ENCODE assay signal across 16 cellular contexts in genomic region chr3:79178471-79178870, GRCh38.
"Had no signal": no experiment of that assay in that cellular context is flagged by ENCODE, and none has a peak within 500 bp of the region (broad histone marks: within the 10 kb centered on the region; RNA-seq: fewer than 3 reads in every experiment).

No MANE protein-coding gene starts in this region.

- H3K4me1 ChIP-seq: adrenal gland, body of pancreas, right lobe of liver, tibial artery had no signal

- H3K27ac Mint-ChIP-seq: activated CD4-positive, alpha-beta T cell treated with anti-CD3 and anti-CD28 coated beads, Interleukin-2, amount 10 ng/mL, durations not matched to agents 7 days and 5 days; dendritic cell treated with granulocyte-macrophage colony-stimulating factor and Interleukin-4, amounts not matched to agents 40 ng/mL and 50 ng/mL, for 4 days; mesothelial cell of epicardium; progenitor cell of endocrine pancreas; stimulated activated effector memory CD8-positive, alpha-beta T cell treated with anti-CD3 and anti-CD28 coated beads, Interleukin-12 subunit alpha, Interleukin-12 subunit beta, amount 100 ng/mL, for 72 hours had no signal

- H3K36me3 ChIP-seq: adrenal gland, right lobe of liver, tibial artery had no signal

- H3K4me3 Mint-ChIP-seq: activated CD4-positive, alpha-beta T cell treated with anti-CD3 and anti-CD28 coated beads, Interleukin-2, amount 10 ng/mL, durations not matched to agents 7 days and 5 days; central memory CD8-positive, alpha-beta T cell; dendritic cell treated with granulocyte-macrophage colony-stimulating factor and Interleukin-4, amounts not matched to agents 40 ng/mL and 50 ng/mL, for 4 days; mesothelial cell of epicardium; stimulated activated effector memory CD8-positive, alpha-beta T cell treated with anti-CD3 and anti-CD28 coated beads, Interleukin-12 subunit alpha, Interleukin-12 subunit beta, amount 100 ng/mL, for 72 hours had no signal

- H3K36me3 Mint-ChIP-seq: mesothelial cell of epicardium; stimulated activated effector memory CD8-positive, alpha-beta T cell treated with anti-CD3 and anti-CD28 coated beads, Interleukin-12 subunit alpha, Interleukin-12 subunit beta, amount 100 ng/mL, for 72 hours had no signal

- H3K27me3 Mint-ChIP-seq: activated CD4-positive, alpha-beta T cell treated with anti-CD3 and anti-CD28 coated beads, Interleukin-2, amount 10 ng/mL, durations not matched to agents 7 days and 5 days; central memory CD8-positive, alpha-beta T cell; dendritic cell treated with granulocyte-macrophage colony-stimulating factor and Interleukin-4, amounts not matched to agents 40 ng/mL and 50 ng/mL, for 4 days; progenitor cell of endocrine pancreas had no signal

- H3K9me3 Mint-ChIP-seq: dendritic cell treated with granulocyte-macrophage colony-stimulating factor and Interleukin-4, amounts not matched to agents 40 ng/mL and 50 ng/mL, for 4 days; mesothelial cell of epicardium had no signal

- H3K4me1 Mint-ChIP-seq: activated CD4-positive, alpha-beta T cell treated with anti-CD3 and anti-CD28 coated beads, Interleukin-2, amount 10 ng/mL, durations not matched to agents 7 days and 5 days; central memory CD8-positive, alpha-beta T cell; stimulated activated effector memory CD8-positive, alpha-beta T cell treated with anti-CD3 and anti-CD28 coated beads, Interleukin-12 subunit alpha, Interleukin-12 subunit beta, amount 100 ng/mL, for 72 hours had no signal

- H3K4me3 ChIP-seq: adrenal gland, body of pancreas, right lobe of liver, tibial artery had no signal

- DNase-seq: activated CD4-positive, alpha-beta T cell treated with anti-CD3 and anti-CD28 coated beads, Interleukin-2, amount 10 ng/mL, durations not matched to agents 7 days and 5 days; activated CD4-positive, CD25-positive, alpha-beta regulatory T cell; activated naive CD4-positive, alpha-beta T cell treated with anti-CD3 and anti-CD28 coated beads, Interleukin-2, amount 50 U/mL, for 16 hours; activated T-cell treated with anti-CD3 and anti-CD28 coated beads, Interleukin-2, amount 50 U/mL, for 1 hour; adrenal gland; body of pancreas; hippocampal formation; occipital lobe; right lobe of liver; T-helper 2 cell; tibial artery had no signal

- H3K27me3 ChIP-seq: adrenal gland, body of pancreas, right lobe of liver, tibial artery had no signal

- H3K9me3 ChIP-seq: adrenal gland, body of pancreas, right lobe of liver, tibial artery had no signal

- H3K27ac ChIP-seq: adrenal gland, body of pancreas, right lobe of liver, tibial artery had no signal
